ENCODE assay signal across 17 cellular contexts in the genomic region with DNA sequence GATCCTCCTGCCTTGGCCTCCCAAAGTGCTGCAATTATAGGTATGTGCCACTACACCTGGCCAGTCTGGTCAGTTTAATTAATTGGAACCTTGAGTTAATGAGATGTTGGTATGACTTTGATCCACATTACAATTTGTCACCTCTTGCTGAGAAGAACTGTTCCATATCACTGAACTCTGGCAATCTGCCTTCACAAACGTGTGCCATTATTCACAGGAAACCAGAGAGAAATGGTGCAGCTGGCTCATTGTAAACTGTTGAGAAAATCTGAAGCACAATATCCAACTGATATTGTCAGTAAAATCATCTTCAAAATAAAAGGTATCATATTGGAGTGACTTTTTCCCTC. TPM values are rescaled to one million over a fixed set of nuclear protein-coding genes. Genes with fewer than 3 reads are reported as not detected.
DNase-seq lines count a peak whose midpoint lies in the region; ATAC-seq, FAIRE-seq and TF ChIP-seq lines count a peak whose summit lies in the region.
"Had no signal": no experiment of that assay in that cellular context is flagged by ENCODE, and none has a peak within 500 bp of the region (broad histone marks: within the 10 kb centered on the region; RNA-seq: fewer than 3 reads in every experiment).

No MANE protein-coding gene starts in this region.

- intact Hi-C loops in psoas muscle (cut with DNase I) = no loop called here

- DNase-seq in NCI-H1694 (lab: John Stamatoyannopoulos, UW) (peak; percentile 7), NCI-H1694 treated with DMSO at 0.1 percent for 48 hours (lab: John Stamatoyannopoulos, UW) (no peak), NCI-H2081 treated with DMSO at 0.1 percent for 48 hours (lab: John Stamatoyannopoulos, UW) (peak; percentile 18), glomerular visceral epithelial cell (ENCODE audit: extremely low spot score) (peak; percentile 16), urothelium cell line (ENCODE audit: low spot score) (no peak), psoas muscle (no peak)
- DNase-seq: 8988T, Kasumi-1, MM.1S, NCI-H1105 treated with DMSO at 0.1 percent for 48 hours, NCI-H226, NCI-H526 treated with DMSO at 0.1 percent for 48 hours, RPMI8226, SIG-M5 had no signal

- no peaks in the 10 kb centered on the region for H3K27me3 ChIP-seq in psoas muscle (ENCODE audit: insufficient read depth in 3 of 3, low read length in 2 of 3)

- H3K27ac ChIP-seq in psoas muscle = no peak overlapping the region

- no peak overlapping the region for H3K4me3 ChIP-seq in psoas muscle

- 21 to 37% (median 32%) methylated on average over 1 of the region's 1 CpG for WGBS in psoas muscle, 3 donors

- peaks cover 3% of the 10 kb centered on the region for H3K4me1 ChIP-seq in psoas muscle

- peak; percentile 58 for FAIRE-seq in urothelium cell line (lab: Jason Lieb, UNC)
- FAIRE-seq: H1 had no signal

- TF ChIP-seq CTCF in psoas muscle (IDR thresholded peaks at IDR 0.05) = no peak

- no peak for ATAC-seq in HG02763 (IDR thresholded peaks at IDR 0.05; ENCODE audit: unreplicated experiment)
- ATAC-seq in GM18517 (IDR thresholded peaks at IDR 0.05; ENCODE audit: unreplicated experiment) = no peak
- ATAC-seq in psoas muscle = no peak

- H3K36me3 ChIP-seq in psoas muscle (ENCODE audit: insufficient read depth in 1 of 2, low read depth in 1 of 2) = no peaks in the 10 kb centered on the region

- H3K9me3 ChIP-seq in psoas muscle = no peaks in the 10 kb centered on the region

RNA-seq across cellular contexts. Expression of gene YPEL2, which starts 39.3 kb away (rescaled TPM):
- 10 to 100 TPM; 19.9 to 47.8 (median 22.3) TPM for total RNA-seq in psoas muscle
- 10 to 100 TPM in 1 of 3 donors, 1 to 10 TPM in 2; 1.9 to 10.6 (median 6.9) TPM for polyA plus RNA-seq in psoas muscle

Comparison
In these comparisons a context has a peak if more than half of its experiments do, and no peak if none do; other contexts are left out.
1. DNase-seq: peak in NCI-H1694 (single experiment), NCI-H2081 treated with DMSO at 0.1 percent for 48 hours (single experiment) and glomerular visceral epithelial cell (single experiment); none in NCI-H1694 treated with DMSO at 0.1 percent for 48 hours (single experiment), urothelium cell line (single experiment) and psoas muscle (0 of 2).